In genomic region chr18:24959100-24959499, GRCh38 we compare ENCODE assay signal across 16 cellular contexts.
A peak's percentile ranks its signal among the peaks of the same experiment; 100 is the strongest.
DNase-seq lines count a peak whose midpoint lies in the region; ATAC-seq and TF ChIP-seq lines count a peak whose summit lies in the region.
"Had no signal": no experiment of that assay in that cellular context is flagged by ENCODE, and none has a peak within 500 bp of the region (broad histone marks: within the 10 kb centered on the region; RNA-seq: fewer than 3 reads in every experiment).

No MANE protein-coding gene starts in this region.

- ATAC-seq in HG03469 (IDR thresholded peaks at IDR 0.05; ENCODE audit: unreplicated experiment) = no peak
- ATAC-seq: Right ventricle myocardium inferior had no signal

- H3K36me3 ChIP-seq in Loucy (ENCODE audit: insufficient read depth, low read length) = no peaks in the 10 kb centered on the region
- no peaks in the 10 kb centered on the region for H3K36me3 ChIP-seq in colonic mucosa

- H3K27me3 ChIP-seq in Loucy (ENCODE audit: insufficient read depth, low read length, poor library complexity, severe bottlenecking) (no peaks in the 10 kb centered on the region), colonic mucosa (no peaks in the 10 kb centered on the region)

- no peak overlapping the region for H3K9ac ChIP-seq in Loucy (ENCODE audit: low read depth, low read length, poor library complexity, severe bottlenecking)
- no peak overlapping the region for H3K9ac ChIP-seq in colonic mucosa (ENCODE audit: low read depth in 2 of 2, low read length in 2 of 2)

- H2AFZ ChIP-seq in Loucy (ENCODE audit: low read length) = peak overlapping the region; percentile 80

- no peak overlapping the region for H3K27ac ChIP-seq in colonic mucosa

- no peaks in the 10 kb centered on the region for H3K27me3 Mint-ChIP-seq in nephron progenitor cell (ENCODE audit: low read depth, poor library complexity)

- no peaks in the 10 kb centered on the region for H4K20me1 ChIP-seq in Loucy (ENCODE audit: insufficient read depth, low read length, poor library complexity, severe bottlenecking)

- H3K9me3 Mint-ChIP-seq in nephron progenitor cell = peaks cover 5% of the 10 kb centered on the region

- intact Hi-C loops in colonic mucosa (cut with DNase I) = no loop called here

- H3K4me3 ChIP-seq in Loucy (ENCODE audit: low read length, poor library complexity, severe bottlenecking) (peak overlapping the region; percentile 26), colonic mucosa (no peak overlapping the region)

- TF ChIP-seq CTCF in Loucy (conservative IDR thresholded peaks at IDR 0.05; ENCODE audit: low read length) (no peak), colonic mucosa (IDR thresholded peaks at IDR 0.05) (no peak), nephron progenitor cell (IDR thresholded peaks at IDR 0.05) (no peak)

- no peak overlapping the region for H3K4me3 Mint-ChIP-seq in nephron progenitor cell
- H3K4me3 Mint-ChIP-seq: CD14-positive monocyte had no signal

- H3K9me3 ChIP-seq in Loucy (ENCODE audit: insufficient read depth, low read depth, low read length) (no peaks in the 10 kb centered on the region), colonic mucosa (no peaks in the 10 kb centered on the region)
- H3K9me3 ChIP-seq: Caco-2 had no signal

- H3K4me1 ChIP-seq in Loucy (ENCODE audit: insufficient read depth, low read length, poor library complexity, severe bottlenecking) (peaks cover 41% of the 10 kb centered on the region), colonic mucosa (no peaks in the 10 kb centered on the region)
- H3K4me1 ChIP-seq: Caco-2 had no signal

- peaks cover 4% of the 10 kb centered on the region for H3F3A ChIP-seq in Loucy (ENCODE audit: low read depth)

- no peaks in the 10 kb centered on the region for H3K79me2 ChIP-seq in Loucy (ENCODE audit: insufficient read depth, low read length)

- DNase-seq in ELF-1 (ENCODE audit: low read depth, low spot score) = peak; percentile 68
- peak; percentile 70 for DNase-seq in colonic mucosa
- peak; percentile 8 for DNase-seq in nephron progenitor cell
- no peak for DNase-seq in NCI-H2029 (lab: John Stamatoyannopoulos, UW)
- DNase-seq in kidney glomerular epithelial cell (lab: John Stamatoyannopoulos, UW) = no peak
- DNase-seq in activated CD4-positive, alpha-beta T cell treated with anti-CD3 and anti-CD28 coated beads for 1 hour = no peak
- DNase-seq: Caco-2, GOT3, Karpas-422, NCI-H1436 treated with DMSO at 0.1 percent for 48 hours, NCI-H2081 treated with DMSO at 0.1 percent for 48 hours, NCI-H748 treated with DMSO at 0.1 percent for 48 hours had no signal

- H3K9me2 ChIP-seq in Loucy (replicated peaks; ENCODE audit: low read depth, low read length) = no peaks in the 10 kb centered on the region

- H3K36me3 Mint-ChIP-seq in nephron progenitor cell (ENCODE audit: low read depth) = no peaks in the 10 kb centered on the region
- H3K36me3 Mint-ChIP-seq: CD14-positive monocyte had no signal

- peaks cover 38% of the 10 kb centered on the region for H3K4me1 Mint-ChIP-seq in nephron progenitor cell

- H3K27ac Mint-ChIP-seq in nephron progenitor cell = peak overlapping the region; percentile 14
- H3K27ac Mint-ChIP-seq: CD14-positive monocyte had no signal

- peak overlapping the region; percentile 42 for H3K4me2 ChIP-seq in Loucy (ENCODE audit: low read depth, low read length, poor library complexity, severe bottlenecking)

Comparison
In these comparisons a context has a peak if more than half of its experiments do, and no peak if none do; other contexts are left out.
1. DNase-seq: peak in ELF-1 (single experiment), colonic mucosa (single experiment) and nephron progenitor cell (single experiment); none in NCI-H2029 (single experiment), kidney glomerular epithelial cell (single experiment) and activated CD4-positive, alpha-beta T cell treated with anti-CD3 and anti-CD28 coated beads for 1 hour (single experiment).